Comparison of ENCODE assay signal across 2 cellular contexts in the genomic region with DNA sequence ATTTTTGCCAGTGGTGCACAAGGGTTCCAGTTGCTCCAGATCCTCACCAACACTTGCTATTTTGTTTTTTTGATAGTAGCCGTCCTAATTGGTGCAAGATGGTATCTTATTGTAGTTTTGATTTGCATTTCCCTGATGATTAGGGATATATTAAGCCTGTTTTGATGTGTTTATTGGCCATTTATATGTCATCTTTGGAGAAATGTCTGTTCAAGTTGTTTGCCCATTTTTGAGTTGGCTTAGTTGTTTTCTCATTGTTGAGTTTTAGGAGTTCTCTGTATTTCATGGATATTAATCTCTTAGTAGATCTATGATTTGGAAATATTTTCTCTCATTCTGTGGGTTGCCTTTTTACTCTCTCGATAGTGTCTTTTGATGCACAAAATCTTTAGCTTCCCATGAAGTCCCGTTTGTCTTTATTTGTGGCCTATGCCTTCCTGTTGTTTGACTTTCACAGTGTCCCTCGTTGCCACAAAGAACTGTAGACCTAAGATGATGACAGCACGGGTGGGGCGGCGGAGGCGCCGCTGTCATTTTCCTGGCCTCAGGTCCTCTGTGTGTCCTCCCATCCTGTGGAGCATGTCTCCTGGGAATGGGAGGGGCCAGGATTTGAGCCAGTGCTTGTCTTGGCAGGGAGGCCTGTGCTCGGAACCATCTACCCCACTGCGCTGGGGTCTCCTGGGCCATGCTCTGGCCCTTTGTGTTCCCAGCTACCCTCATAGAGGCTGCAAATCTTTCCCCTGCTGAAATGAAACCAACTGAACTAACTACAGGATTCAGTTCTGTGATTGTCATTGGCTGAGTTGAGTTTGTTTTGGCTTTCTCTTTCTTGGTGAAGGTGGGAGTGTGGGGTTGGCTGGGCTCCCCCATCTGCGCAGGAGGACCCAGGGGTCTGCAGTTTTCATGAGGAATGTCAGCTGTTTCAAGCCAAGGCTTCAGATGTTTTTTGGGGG.
TF ChIP-seq lines count a peak whose summit lies in the region.

No MANE protein-coding gene starts in this region.

TF ChIP-seq in HEK293, 187 proteins besides CTCF, POLR2A, EP300 and RAD21 (continued from another document):
- TF ChIP-seq ZNF596 (tag by site-specific recombination; IDR thresholded peaks at IDR 0.05), result no peak

TF ChIP-seq in SK-N-SH treated with all-trans-retinoic acid at 6 μM for 48 hours, 23 proteins besides CTCF, POLR2A, EP300 and RAD21 (continued from another document):
- TF ChIP-seq TOX (CRISPR knock-in tag; IDR thresholded peaks at IDR 0.05; ENCODE audit: borderline replicate concordance) (no peak), POU6F1 (CRISPR knock-in tag; IDR thresholded peaks at IDR 0.05; ENCODE audit: borderline replicate concordance, low read depth) (no peak), CSRNP3 (CRISPR knock-in tag; IDR thresholded peaks at IDR 0.05) (no peak), TSHZ2 (CRISPR knock-in tag; IDR thresholded peaks at IDR 0.05) (no peak), GLIS3 (CRISPR knock-in tag; IDR thresholded peaks at IDR 0.05) (no peak), PPARA (CRISPR knock-in tag; IDR thresholded peaks at IDR 0.05; ENCODE audit: borderline replicate concordance) (no peak), ISL1 (CRISPR knock-in tag; IDR thresholded peaks at IDR 0.05) (no peak), ESRRG (CRISPR knock-in tag; IDR thresholded peaks at IDR 0.05) (no peak), ZFP30 (CRISPR knock-in tag; IDR thresholded peaks at IDR 0.05) (no peak), ZFP3 (CRISPR knock-in tag; IDR thresholded peaks at IDR 0.05) (no peak), ZNF70 (CRISPR knock-in tag; IDR thresholded peaks at IDR 0.05) (no peak), ARNTL (CRISPR knock-in tag; IDR thresholded peaks at IDR 0.05; ENCODE audit: borderline replicate concordance, low read depth) (no peak)
TF ChIP-seq in SK-N-SH treated with all-trans-retinoic acid at 6 μM for 48 hours: peak in this region for 0.
